Comparison of ENCODE assay signal across 24 cellular contexts in the genomic region with DNA sequence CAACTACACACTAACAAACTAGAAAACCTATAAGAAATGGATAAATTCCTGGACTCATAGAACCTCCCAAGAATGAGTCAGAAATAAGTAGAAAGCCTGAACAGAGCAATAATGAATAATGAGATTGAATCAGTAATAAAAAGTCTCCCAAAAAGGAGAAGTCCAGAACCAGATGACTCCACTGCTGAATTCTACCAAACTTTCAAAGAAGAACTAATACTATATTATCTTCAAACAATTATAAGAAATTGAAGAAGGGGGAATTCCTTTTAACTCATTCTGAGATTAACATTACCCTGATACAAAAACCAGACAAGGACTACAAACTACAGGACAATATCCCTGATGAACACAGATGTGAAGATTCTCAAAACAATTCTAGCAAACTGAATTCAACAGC. TPM values are rescaled to one million over a fixed set of nuclear protein-coding genes. Genes with fewer than 3 reads are reported as not detected.
DNase-seq lines count a peak whose midpoint lies in the region; ATAC-seq lines count a peak whose summit lies in the region.
"Had no signal": no experiment of that assay in that cellular context is flagged by ENCODE, and none has a peak within 500 bp of the region (broad histone marks: within the 10 kb centered on the region; RNA-seq: fewer than 3 reads in every experiment).

No MANE protein-coding gene starts in this region.

- peak overlapping the region; percentile 20 for H3K27ac Mint-ChIP-seq in activated T-cell treated with anti-CD3 and anti-CD28 coated beads, Interleukin-2, amount 50 U/mL, for 72 hours
- H3K27ac Mint-ChIP-seq in stimulated activated naive B cell treated with anti-CD40 and anti-IgM and Interleukin-4, amounts not matched to agents 10 μg/mL and 1 μg/mL and 100 μg/mL, for 72 hours, result no peak overlapping the region
- H3K27ac Mint-ChIP-seq: B cell, CD14-positive monocyte had no signal

- peaks cover 17% of the 10 kb centered on the region for H3K27me3 Mint-ChIP-seq in activated T-cell treated with anti-CD3 and anti-CD28 coated beads, Interleukin-2, amount 50 U/mL, for 72 hours (ENCODE audit: low read depth)
- no peaks in the 10 kb centered on the region for H3K27me3 Mint-ChIP-seq in stimulated activated naive B cell treated with anti-CD40 and anti-IgM and Interleukin-4, amounts not matched to agents 10 μg/mL and 1 μg/mL and 100 μg/mL, for 72 hours
- H3K27me3 Mint-ChIP-seq: B cell had no signal

- H3K4me3 Mint-ChIP-seq in activated T-cell treated with anti-CD3 and anti-CD28 coated beads, Interleukin-2, amount 50 U/mL, for 72 hours, result no peak overlapping the region
- no peak overlapping the region for H3K4me3 Mint-ChIP-seq in stimulated activated naive B cell treated with anti-CD40 and anti-IgM and Interleukin-4, amounts not matched to agents 10 μg/mL and 1 μg/mL and 100 μg/mL, for 72 hours
- H3K4me3 Mint-ChIP-seq: B cell, CD14-positive monocyte had no signal

- DNase-seq in activated T-cell treated with anti-CD3 and anti-CD28 coated beads, Interleukin-2, amount 50 U/mL, for 72 hours, result no peak
- no peak for DNase-seq in activated T-cell treated with anti-CD3 and anti-CD28 coated beads, Interleukin-2, amount 50 U/mL, for 1 hour
- DNase-seq in OCI-M1 (lab: John Stamatoyannopoulos, UW), result peak; percentile 92
- DNase-seq in stimulated activated naive B cell treated with anti-CD40 and anti-IgM and Interleukin-4, amounts not matched to agents 10 μg/mL and 1 μg/mL and 100 μg/mL, for 72 hours, result no peak
- no peak for DNase-seq in RKO (ENCODE audit: low spot score)
- DNase-seq in NCI-H1694 (lab: John Stamatoyannopoulos, UW), result no peak
- DNase-seq: DMS53, GF-D8, GOT3, HCEC 1CT, KBM-7, MM.1S, NCI-H1048, NCI-H1417 treated with DMSO at 0.1 percent for 48 hours, NCI-H187 treated with DMSO at 0.1 percent for 48 hours, NCI-H2107, NCI-H446 treated with DMSO at 0.1 percent for 48 hours, NCI-H526 treated with DMSO at 0.1 percent for 48 hours, SIG-M5, SK-N-SH had no signal

- peaks cover 14 to 30% of the 10 kb centered on the region in 2 donors for H3K9me3 Mint-ChIP-seq in activated T-cell treated with anti-CD3 and anti-CD28 coated beads, Interleukin-2, amount 50 U/mL, for 72 hours
- peaks cover 24 to 31% of the 10 kb centered on the region in 2 donors for H3K9me3 Mint-ChIP-seq in stimulated activated naive B cell treated with anti-CD40 and anti-IgM and Interleukin-4, amounts not matched to agents 10 μg/mL and 1 μg/mL and 100 μg/mL, for 72 hours

- peaks cover 21% of the 10 kb centered on the region for H3K4me1 Mint-ChIP-seq in activated T-cell treated with anti-CD3 and anti-CD28 coated beads, Interleukin-2, amount 50 U/mL, for 72 hours (ENCODE audit: low read depth)
- H3K4me1 Mint-ChIP-seq in stimulated activated naive B cell treated with anti-CD40 and anti-IgM and Interleukin-4, amounts not matched to agents 10 μg/mL and 1 μg/mL and 100 μg/mL, for 72 hours, result peaks cover 16 to 30% of the 10 kb centered on the region in 2 donors
- H3K4me1 Mint-ChIP-seq: B cell, CD14-positive monocyte had no signal

- H3K36me3 Mint-ChIP-seq in activated T-cell treated with anti-CD3 and anti-CD28 coated beads, Interleukin-2, amount 50 U/mL, for 72 hours (ENCODE audit: insufficient read depth in 2 of 2), result peaks cover 28 to 39% of the 10 kb centered on the region in 2 donors
- peaks cover 0 to 20% of the 10 kb centered on the region in 2 donors for H3K36me3 Mint-ChIP-seq in stimulated activated naive B cell treated with anti-CD40 and anti-IgM and Interleukin-4, amounts not matched to agents 10 μg/mL and 1 μg/mL and 100 μg/mL, for 72 hours
- H3K36me3 Mint-ChIP-seq: CD14-positive monocyte had no signal

- no peak for ATAC-seq in activated T-cell treated with anti-CD3 and anti-CD28 coated beads, Interleukin-2, amount 50 U/mL, for 72 hours (replicated peaks in 1 of 2)
- peak; percentile 45 for ATAC-seq in GM18502 (IDR thresholded peaks at IDR 0.05; ENCODE audit: poor library complexity, unreplicated experiment)
- peak; percentile 92 to 93 for ATAC-seq in stimulated activated naive B cell treated with anti-CD40 and anti-IgM and Interleukin-4, amounts not matched to agents 10 μg/mL and 1 μg/mL and 100 μg/mL, for 72 hours (replicated peaks)
- ATAC-seq: A549 had no signal

RNA-seq across cellular contexts. Expression of a gene that starts 47.8 kb away (rescaled TPM):
- total RNA-seq in activated T-cell treated with anti-CD3 and anti-CD28 coated beads, Interleukin-2, amount 50 U/mL, for 72 hours, result 100 to 1,000 TPM; 213 to 256 TPM

Comparison
In these comparisons a context has a peak if more than half of its experiments do, and no peak if none do; other contexts are left out.
1. ATAC-seq: peak in GM18502 (single experiment) and stimulated activated naive B cell treated with anti-CD40 and anti-IgM and Interleukin-4, amounts not matched to agents 10 μg/mL and 1 μg/mL and 100 μg/mL, for 72 hours (2 of 2); none in activated T-cell treated with anti-CD3 and anti-CD28 coated beads, Interleukin-2, amount 50 U/mL, for 72 hours (0 of 2).